ENCODE assay signal across 17 cellular contexts in the genomic region with DNA sequence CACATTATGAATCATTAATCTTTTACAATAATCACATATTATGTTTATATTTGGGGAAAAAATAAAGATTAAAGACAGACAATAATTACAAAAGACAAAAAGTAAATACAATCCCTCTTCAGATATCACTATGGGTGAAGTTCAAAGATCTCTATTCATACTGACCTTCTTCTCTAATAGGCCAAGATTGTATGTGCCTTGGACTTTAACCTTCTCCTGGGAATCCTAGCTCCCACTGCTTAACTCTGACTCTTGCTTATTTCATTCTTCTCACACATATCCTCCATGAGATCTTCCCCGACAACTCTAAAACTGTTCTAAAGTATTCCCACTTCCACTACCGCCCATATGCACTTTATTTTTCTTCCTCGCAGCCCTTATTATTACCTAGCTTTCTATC.
A peak's percentile ranks its signal among the peaks of the same experiment; 100 is the strongest.
DNase-seq lines count a peak whose midpoint lies in the region; ATAC-seq, FAIRE-seq and TF ChIP-seq lines count a peak whose summit lies in the region.
"Had no signal": no experiment of that assay in that cellular context is flagged by ENCODE, and none has a peak within 500 bp of the region (broad histone marks: within the 10 kb centered on the region; RNA-seq: fewer than 3 reads in every experiment).

No MANE protein-coding gene starts in this region.

- peaks cover 4% of the 10 kb centered on the region for H3K9me3 ChIP-seq in endodermal cell (ENCODE audit: control insufficient read depth, low read length)
- H3K9me3 ChIP-seq in HepG2 (ENCODE audit: low read length) = no peaks in the 10 kb centered on the region
- peaks cover 4% of the 10 kb centered on the region for H3K9me3 ChIP-seq in mammary epithelial cell (replicated peaks; ENCODE audit: insufficient read depth, low read length)
- H3K9me3 ChIP-seq: HAP-1 had no signal

- WGBS in endodermal cell (ENCODE audit: insufficient coverage in 1 of 2, insufficient read length in 1 of 2), 2 experiments = 86 to 92% methylated on average over 1 to 3 of the region's 3 CpGs
- 93% methylated on average over 3 of the region's 3 CpGs for WGBS in HepG2 (ENCODE audit: low lambda C conversion rate)
- 96% methylated on average over 3 of the region's 3 CpGs for WGBS in mammary epithelial cell (ENCODE audit: low coverage, missing lambda C conversion rate)

- H3K4me1 Mint-ChIP-seq in activated naive CD4-positive, alpha-beta T cell treated with anti-CD3 and anti-CD28 coated beads, Interleukin-2, amount 50 U/mL, for 24 hours = peaks cover 4% of the 10 kb centered on the region
- H3K4me1 Mint-ChIP-seq in endodermal cell = peaks cover 4% of the 10 kb centered on the region
- H3K4me1 Mint-ChIP-seq in mesothelial cell of epicardium = no peaks in the 10 kb centered on the region
- H3K4me1 Mint-ChIP-seq: CD4-positive, alpha-beta memory T cell had no signal

- DNase-seq in activated naive CD4-positive, alpha-beta T cell treated with anti-CD3 and anti-CD28 coated beads, Interleukin-2, amount 50 U/mL, for 16 hours = no peak
- DNase-seq in endodermal cell = no peak
- peak; percentile 9 for DNase-seq in HepG2 (ENCODE audit: low spot score)
- DNase-seq in mammary epithelial cell = no peak
- no peak for DNase-seq in SHP77 (lab: John Stamatoyannopoulos, UW)
- DNase-seq in mesothelial cell of epicardium (ENCODE audit: low spot score in 2 of 2, unreplicated experiment in 2 of 2) = no peak
- DNase-seq in stimulated activated CD4-positive, alpha-beta T cell treated with anti-CD3 and anti-CD28 coated beads, Interleukin-1b, Interleukin-23, amount 100 ng/mL, for 48 hours = no peak
- DNase-seq: 8988T; CD4-positive, alpha-beta memory T cell; GM23248 had no signal

- no peak for TF ChIP-seq POLR2A in HepG2 (IDR thresholded peaks at IDR 0.05; ENCODE audit: insufficient read depth in 1 of 2, low read depth in 2 of 2, low read length in 2 of 2)

- no peaks in the 10 kb centered on the region for H3K9me3 Mint-ChIP-seq in activated naive CD4-positive, alpha-beta T cell treated with anti-CD3 and anti-CD28 coated beads, Interleukin-2, amount 50 U/mL, for 24 hours
- no peaks in the 10 kb centered on the region for H3K9me3 Mint-ChIP-seq in endodermal cell
- peaks cover 7% of the 10 kb centered on the region for H3K9me3 Mint-ChIP-seq in mesothelial cell of epicardium

- H3K27me3 ChIP-seq in endodermal cell (ENCODE audit: control insufficient read depth, insufficient read depth, low read length, poor library complexity, severe bottlenecking) = no peaks in the 10 kb centered on the region
- no peaks in the 10 kb centered on the region for H3K27me3 ChIP-seq in HepG2 (ENCODE audit: control insufficient read depth in 1 of 2, insufficient read depth in 2 of 2, low read length in 2 of 2)
- no peaks in the 10 kb centered on the region for H3K27me3 ChIP-seq in mammary epithelial cell (ENCODE audit: insufficient read depth, low read length)
- H3K27me3 ChIP-seq: BLaER1 had no signal

- CTCF ChIA-PET in HepG2 (lab: Yijun Ruan, JAX; ENCODE audit: low intra/inter-chr PET ratio, low total read pairs) (no interaction called here), mammary epithelial cell (lab: Charles Lee; ENCODE audit: low non-redundant PET) (no interaction called here)

- intact Hi-C loops in HepG2 (cut with micrococcal nuclease; ENCODE audit: unreplicated experiment) = no loop called here
- intact Hi-C loops in mammary epithelial cell (cut with micrococcal nuclease) = no loop called here

- dilution Hi-C loops in mammary epithelial cell (cut with HindIII; ENCODE audit: low sequenced_read_pairs) = no loop called here

- TF ChIP-seq EP300 in HepG2 (IDR thresholded peaks at IDR 0.05; ENCODE audit: low read depth in 2 of 2, low read length in 2 of 2) = no peak
- TF ChIP-seq EP300 in HepG2 (CRISPR knock-in tag; IDR thresholded peaks at IDR 0.05; ENCODE audit: borderline replicate concordance) = no peak

- H2AFZ ChIP-seq in HepG2 (ENCODE audit: low read length) (no peak overlapping the region), mammary epithelial cell (ENCODE audit: low read depth, low read length) (no peak overlapping the region)
- H2AFZ ChIP-seq: GM23248 had no signal

- H3K4me3 Mint-ChIP-seq in activated naive CD4-positive, alpha-beta T cell treated with anti-CD3 and anti-CD28 coated beads, Interleukin-2, amount 50 U/mL, for 24 hours = no peak overlapping the region
- no peak overlapping the region for H3K4me3 Mint-ChIP-seq in endodermal cell
- no peak overlapping the region for H3K4me3 Mint-ChIP-seq in mesothelial cell of epicardium
- H3K4me3 Mint-ChIP-seq: CD14-positive monocyte; CD4-positive, alpha-beta memory T cell had no signal

- no peak for TF ChIP-seq CTCF in endodermal cell (conservative IDR thresholded peaks at IDR 0.05)
- TF ChIP-seq CTCF in HepG2 (CRISPR knock-in tag; IDR thresholded peaks at IDR 0.05) = no peak
- TF ChIP-seq CTCF in mammary epithelial cell (conservative IDR thresholded peaks at IDR 0.05 in 1 of 2, IDR thresholded peaks at IDR 0.05 in 1 of 2; ENCODE audit: extremely low read depth in 1 of 2, insufficient read depth in 1 of 2, low read depth in 1 of 2, low read length in 2 of 2) = no peak
- no peak for TF ChIP-seq CTCF in mesothelial cell of epicardium (IDR thresholded peaks at IDR 0.05; ENCODE audit: unreplicated experiment)

- H3K4me1 ChIP-seq in endodermal cell (ENCODE audit: control insufficient read depth, insufficient read depth, low read length) = no peaks in the 10 kb centered on the region
- peaks cover 15% of the 10 kb centered on the region for H3K4me1 ChIP-seq in HepG2 (ENCODE audit: insufficient read depth, low read length)
- H3K4me1 ChIP-seq in mammary epithelial cell (ENCODE audit: insufficient read depth, low read length) = peaks cover 2% of the 10 kb centered on the region
- H3K4me1 ChIP-seq: BLaER1 had no signal

- H4K20me1 ChIP-seq in HepG2 (ENCODE audit: insufficient read depth, low read length) (no peaks in the 10 kb centered on the region), mammary epithelial cell (ENCODE audit: insufficient read depth, low read length) (no peaks in the 10 kb centered on the region)
- H4K20me1 ChIP-seq: BLaER1 had no signal

- H3K27ac ChIP-seq in endodermal cell (ENCODE audit: low read depth, low read length) (no peak overlapping the region), HepG2 (ENCODE audit: extremely low read length, insufficient read depth, low read length) (peak overlapping the region; percentile 33), mammary epithelial cell (ENCODE audit: insufficient read depth, low read depth, low read length) (no peak overlapping the region)
- H3K27ac ChIP-seq: BLaER1, GM23248, HL-60 had no signal

- BruUV-seq in HepG2 (replicated peaks; lab: Mats Ljungman, UMichigan) = no TSS peak
- BruUV-seq in mammary epithelial cell (replicated peaks; lab: Mats Ljungman, UMichigan) = no TSS peak

- no peak for TF ChIP-seq RAD21 in HepG2 (CRISPR knock-in tag; IDR thresholded peaks at IDR 0.05)

- H3K79me2 ChIP-seq in HepG2 (ENCODE audit: insufficient read depth, low read length) (no peaks in the 10 kb centered on the region), mammary epithelial cell (ENCODE audit: insufficient read depth, low read length) (no peaks in the 10 kb centered on the region)

- POLR2A ChIA-PET in HepG2 (lab: Yijun Ruan, JAX) = interaction anchor here (0.9 kb wide), 1 partner anchor 9 kb away, joined by 3 read pairs; no protein-coding TSS in a partner anchor

- FAIRE-seq in HepG2 (lab: Jason Lieb, UNC) = no peak
- FAIRE-seq: GM12892, GM18507 had no signal

- in situ Hi-C loops in HepG2 (cut with HindIII; ENCODE audit: extremely low pct_ligation_motif_present, low pct_unique_long_range_greater_than_20kb) = no loop called here
- in situ Hi-C loops in mammary epithelial cell (cut with MboI; ENCODE audit: low sequenced_read_pairs in 2 of 2) = no loop called here

- peak overlapping the region; percentile 12 for H3K27ac Mint-ChIP-seq in activated naive CD4-positive, alpha-beta T cell treated with anti-CD3 and anti-CD28 coated beads, Interleukin-2, amount 50 U/mL, for 24 hours
- H3K27ac Mint-ChIP-seq in endodermal cell (peak overlapping the region; percentile 1), mesothelial cell of epicardium (no peak overlapping the region)
- H3K27ac Mint-ChIP-seq: CD14-positive monocyte had no signal

- peaks cover 37% of the 10 kb centered on the region for H3K36me3 ChIP-seq in endodermal cell (ENCODE audit: control insufficient read depth, insufficient read depth, low read length)
- peaks cover 0 to 14% of the 10 kb centered on the region in 2 experiments; a peak in 4 of 5 replicates for H3K36me3 ChIP-seq in HepG2 (replicated peaks in 1 of 2; ENCODE audit: control insufficient read depth in 1 of 2, insufficient read depth in 2 of 2, low read length in 2 of 2)
- H3K36me3 ChIP-seq in mammary epithelial cell (ENCODE audit: insufficient read depth, low read length) = peaks cover 14% of the 10 kb centered on the region

- H3K4me3 ChIP-seq in endodermal cell (ENCODE audit: low read length) = no peak overlapping the region
- H3K4me3 ChIP-seq in HepG2 (replicated peaks in 1 of 3; ENCODE audit: insufficient read depth in 1 of 3, low read depth in 2 of 3, low read length in 3 of 3) = no peak overlapping the region
- no peak overlapping the region for H3K4me3 ChIP-seq in mammary epithelial cell (replicated peaks in 1 of 3; ENCODE audit: insufficient read depth in 1 of 3, low read depth in 2 of 3, low read length in 3 of 3)
- H3K4me3 ChIP-seq: BLaER1, GM23248, HAP-1 had no signal

- H3K27me3 Mint-ChIP-seq in activated naive CD4-positive, alpha-beta T cell treated with anti-CD3 and anti-CD28 coated beads, Interleukin-2, amount 50 U/mL, for 24 hours = no peaks in the 10 kb centered on the region
- H3K27me3 Mint-ChIP-seq in endodermal cell (ENCODE audit: insufficient read depth) (no peaks in the 10 kb centered on the region), mesothelial cell of epicardium (ENCODE audit: low read depth) (no peaks in the 10 kb centered on the region)
- H3K27me3 Mint-ChIP-seq: CD4-positive, alpha-beta memory T cell had no signal

- H3K36me3 Mint-ChIP-seq in activated naive CD4-positive, alpha-beta T cell treated with anti-CD3 and anti-CD28 coated beads, Interleukin-2, amount 50 U/mL, for 24 hours = peaks cover 16% of the 10 kb centered on the region
- H3K36me3 Mint-ChIP-seq in endodermal cell (ENCODE audit: low read depth) (peaks cover 31% of the 10 kb centered on the region), mesothelial cell of epicardium (peaks cover 19% of the 10 kb centered on the region)

- H3K9ac ChIP-seq in endodermal cell (ENCODE audit: extremely low read depth, low read length, poor library complexity, severe bottlenecking) (no peak overlapping the region), HepG2 (ENCODE audit: insufficient read depth, low read depth, low read length) (no peak overlapping the region), mammary epithelial cell (ENCODE audit: insufficient read depth, low read length) (no peak overlapping the region)
- H3K9ac ChIP-seq: BLaER1, GM23248 had no signal

- ATAC-seq in HepG2 = no peak

- peak overlapping the region; percentile 23; the same call in 1 of the 2 replicates for H3K4me2 ChIP-seq in HepG2 (ENCODE audit: low read depth, low read length)
- H3K4me2 ChIP-seq in mammary epithelial cell (ENCODE audit: insufficient read depth, low read depth, low read length) = no peak overlapping the region
- H3K4me2 ChIP-seq: BLaER1 had no signal

TF ChIP-seq in HepG2, 621 proteins besides CTCF, POLR2A, EP300 and RAD21 (continues in another document):
- TF ChIP-seq THAP11 (CRISPR knock-in tag; IDR thresholded peaks at IDR 0.05) (no peak), GATAD2A (CRISPR knock-in tag; IDR thresholded peaks at IDR 0.05) (0 out of 2 replicates have a peak, but pooled peaks have one; percentile 29)
